In the genomic region with DNA sequence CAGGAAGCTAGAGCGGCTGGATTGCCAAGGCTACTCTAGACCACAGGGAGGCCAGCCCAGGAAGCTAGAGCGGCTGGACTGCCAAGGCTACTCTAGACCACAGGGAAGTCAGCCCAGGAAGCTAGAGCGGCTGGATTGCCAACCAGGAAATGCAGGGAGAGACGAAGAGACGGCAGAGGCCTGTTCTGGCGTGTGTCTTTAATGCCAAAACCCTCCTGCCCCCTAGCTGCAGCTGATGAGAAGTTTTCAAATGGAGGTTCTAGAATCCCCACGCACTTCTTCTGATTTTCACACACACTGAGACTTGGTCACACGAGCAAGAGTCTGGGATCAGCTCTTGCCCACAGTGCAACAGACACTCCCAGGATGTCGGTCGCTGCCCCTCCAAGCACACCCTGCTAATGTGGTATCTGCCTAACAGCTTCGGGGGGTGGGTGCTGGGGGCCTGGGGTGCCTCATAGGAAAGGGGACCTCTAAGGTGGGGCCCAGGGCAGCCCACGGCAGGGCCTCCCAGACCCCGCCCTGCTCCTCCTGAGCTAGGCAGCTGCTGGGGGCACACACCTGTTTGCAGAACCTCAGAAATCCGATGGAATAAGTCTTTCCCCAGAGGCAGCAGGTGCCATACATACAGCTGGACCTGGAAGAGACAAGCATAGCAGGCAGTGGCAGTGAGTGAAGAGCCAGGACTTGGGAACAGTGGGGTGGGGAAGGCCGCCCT, we compare ENCODE assay signal across 9 cellular contexts. TPM values are rescaled to one million over a fixed set of nuclear protein-coding genes. Genes with fewer than 3 reads are reported as not detected.
DNase-seq lines count a peak whose midpoint lies in the region; ATAC-seq and TF ChIP-seq lines count a peak whose summit lies in the region.
"Had no signal": no experiment of that assay in that cellular context is flagged by ENCODE, and none has a peak within 500 bp of the region (broad histone marks: within the 10 kb centered on the region; RNA-seq: fewer than 3 reads in every experiment).

No MANE protein-coding gene starts in this region.

- H3K79me2 ChIP-seq in smooth muscle cell (ENCODE audit: low read depth) = no peaks in the 10 kb centered on the region

- H3K4me3 ChIP-seq in GM06990 (replicated peaks; ENCODE audit: low read depth, low read length) = no peak overlapping the region
- no peak overlapping the region for H3K4me3 ChIP-seq in heart left ventricle
- H3K4me3 ChIP-seq in smooth muscle cell = no peak overlapping the region
- H3K4me3 ChIP-seq: SK-N-MC had no signal

- intact Hi-C loops in heart left ventricle (cut with DNase I) = loop anchor here in 6 of 10 donors (1.0 to 10.0 kb wide), 6 partner anchors 113 to 175 kb away; partner anchors contain the start of genes BAIAP2L2 (in 1 of the 6) and PICK1 (in 1 of the 6)

- no peak for TF ChIP-seq POLR2A in heart left ventricle (IDR thresholded peaks at IDR 0.05)

- DNase-seq in GM06990 (ENCODE audit: extremely low read depth, insufficient read length) (no peak), NCI-H1694 (lab: John Stamatoyannopoulos, UW) (peak; percentile 73), heart left ventricle (peak in 1 of 5 donors; percentile 50), smooth muscle cell (lab: John Stamatoyannopoulos, UW; ENCODE audit: unreplicated experiment) (no peak), NCI-H146 (lab: John Stamatoyannopoulos, UW) (no peak)
- peak; percentile 35 for DNase-seq in activated naive CD4-positive, alpha-beta T cell treated with anti-CD3 and anti-CD28 coated beads, Interleukin-2, amount 50 U/mL, for 16 hours

- no peak overlapping the region for H2AFZ ChIP-seq in smooth muscle cell (ENCODE audit: low read depth)

- H3K27me3 ChIP-seq in GM06990 (replicated peaks; ENCODE audit: control insufficient read depth, insufficient read depth, low read length) (no peaks in the 10 kb centered on the region), heart left ventricle (no peaks in the 10 kb centered on the region), smooth muscle cell (ENCODE audit: low read depth) (no peaks in the 10 kb centered on the region)

- TF ChIP-seq CTCF in GM06990 (IDR thresholded peaks at IDR 0.05; ENCODE audit: insufficient read depth, low read length, poor library complexity, severe bottlenecking) = peak; percentile 31
- TF ChIP-seq CTCF in heart left ventricle (IDR thresholded peaks at IDR 0.05) = peak in 10 of 12 donors; percentile 25 to 53 (median 41)
- TF ChIP-seq CTCF in smooth muscle cell (IDR thresholded peaks at IDR 0.05; ENCODE audit: borderline replicate concordance, insufficient read depth, poor library complexity, severe bottlenecking) = peak; percentile 39

- H3K9me3 ChIP-seq in heart left ventricle (no peaks in the 10 kb centered on the region), smooth muscle cell (replicated peaks; ENCODE audit: low read depth) (no peaks in the 10 kb centered on the region)

- no peaks in the 10 kb centered on the region for H3F3A ChIP-seq in smooth muscle cell (ENCODE audit: low read depth)

- no peak overlapping the region for H3K4me2 ChIP-seq in smooth muscle cell

- H3K9ac ChIP-seq in smooth muscle cell (ENCODE audit: low read depth) = no peak overlapping the region

- H3K27ac ChIP-seq in heart left ventricle (peak overlapping the region in 10 of 12 donors; percentile 8 to 70 (median 56)), smooth muscle cell (ENCODE audit: low read depth) (no peak overlapping the region)
- H3K27ac ChIP-seq: SK-N-MC had no signal

- peak in 2 of 4 donors; percentile 16 to 22 for ATAC-seq in heart left ventricle
- ATAC-seq in GM21619 (IDR thresholded peaks at IDR 0.05; ENCODE audit: unreplicated experiment) = no peak
- ATAC-seq in GM18873 (IDR thresholded peaks at IDR 0.05; ENCODE audit: low FRiP score, unreplicated experiment) = no peak

- 48 to 68% (median 67%) methylated on average over 10 to 15 of the region's 15 CpGs for WGBS in heart left ventricle, 4 donors
- 74% methylated on average over 15 of the region's 15 CpGs for WGBS in smooth muscle cell (ENCODE audit: low lambda C conversion rate)

- H3K4me1 ChIP-seq in heart left ventricle (peaks cover 0 to 51% (median 22%) of the 10 kb centered on the region in 12 donors), smooth muscle cell (ENCODE audit: low read depth) (no peaks in the 10 kb centered on the region)

- peaks cover 11% of the 10 kb centered on the region for H3K36me3 ChIP-seq in GM06990 (ENCODE audit: control insufficient read depth, insufficient read depth, low read length)
- H3K36me3 ChIP-seq in heart left ventricle = peaks cover 0 to 93% (median 77%) of the 10 kb centered on the region in 9 donors
- no peaks in the 10 kb centered on the region for H3K36me3 ChIP-seq in smooth muscle cell (ENCODE audit: low read depth)

- peaks cover 7% of the 10 kb centered on the region for H4K20me1 ChIP-seq in smooth muscle cell (ENCODE audit: low read depth)

RNA-seq across cellular contexts. Expression of gene MAFF, which starts 28.5 kb away (rescaled TPM):
- 10 to 100 TPM in 3 of 9 donors, 1 to 10 TPM in 6; 1.9 to 35.8 (median 4.0) TPM for total RNA-seq in heart left ventricle
- polyA plus RNA-seq in heart left ventricle = 10 to 100 TPM in 1 of 2 donors, 1 to 10 TPM in 1; 4.7 to 36.0 TPM
- total RNA-seq in smooth muscle cell = 51.2 and 52.4 TPM in 2 replicates
- polyA plus RNA-seq in smooth muscle cell = 48.2 and 53.4 TPM in 2 replicates

RNA-seq across cellular contexts. Expression of gene TMEM184B, which starts 42.5 kb away (rescaled TPM):
- 100 to 1,000 TPM in 1 of 9 donors, 10 to 100 TPM in 8; 37.6 to 103 (median 47.0) TPM for total RNA-seq in heart left ventricle
- polyA plus RNA-seq in heart left ventricle = 10 to 100 TPM; 19.5 to 54.4 TPM
- 34.1 and 54.4 TPM in 2 replicates for total RNA-seq in smooth muscle cell
- 96.0 and 96.3 TPM in 2 replicates for polyA plus RNA-seq in smooth muscle cell

RNA-seq across cellular contexts. Expression of gene PLA2G6, which starts 48.6 kb away (rescaled TPM):
- total RNA-seq in heart left ventricle (10 to 100 TPM in 6 of 9 donors, 1 to 10 TPM in 3; 6.1 to 17.9 (median 11.0) TPM), smooth muscle cell (6.1 and 19.4 TPM in 2 replicates)
- polyA plus RNA-seq in heart left ventricle (10 to 100 TPM in 1 of 2 donors, 1 to 10 TPM in 1; 4.9 to 14.2 TPM), smooth muscle cell (8.6 and 8.9 TPM in 2 replicates)

Comparison
In these comparisons a context has a peak if more than half of its experiments do, and no peak if none do; other contexts are left out.
1. DNase-seq: peak in NCI-H1694 (single experiment) and activated naive CD4-positive, alpha-beta T cell treated with anti-CD3 and anti-CD28 coated beads, Interleukin-2, amount 50 U/mL, for 16 hours (single experiment); none in GM06990 (single experiment), smooth muscle cell (single experiment) and NCI-H146 (single experiment).
2. Peak in every context shown above with its lines, with median percentiles within 50 percentile points of each other: CTCF ChIP-seq.